Comparison of ENCODE assay signal across 8 cellular contexts in the genomic region with DNA sequence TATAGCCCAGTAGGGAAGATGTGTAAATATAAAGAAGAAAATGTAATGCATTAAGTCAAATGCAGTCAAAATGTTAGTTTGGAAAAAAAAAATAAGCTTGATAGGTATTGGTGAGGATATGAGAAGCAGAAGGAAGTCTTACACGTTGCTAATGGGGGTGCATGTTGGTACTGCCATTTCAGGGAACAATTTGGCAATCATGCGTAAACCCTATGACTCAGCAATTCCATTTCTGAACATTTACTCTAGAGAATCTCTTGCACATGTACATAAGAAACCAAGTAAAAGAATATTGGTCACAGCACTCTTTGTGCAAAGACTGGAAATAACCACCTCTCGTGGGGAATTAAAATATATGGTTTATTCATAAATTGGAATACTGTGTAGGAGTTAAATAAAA. TPM values are rescaled to one million over a fixed set of nuclear protein-coding genes. Genes with fewer than 3 reads are reported as not detected.
A peak's percentile ranks its signal among the peaks of the same experiment; 100 is the strongest.
DNase-seq lines count a peak whose midpoint lies in the region; ATAC-seq and TF ChIP-seq lines count a peak whose summit lies in the region.

No MANE protein-coding gene starts in this region.

- peak overlapping the region; percentile 32 for H3K27ac ChIP-seq in upper lobe of right lung

- intact Hi-C loops in left cardiac atrium (cut with DNase I): no loop called here
- intact Hi-C loops in upper lobe of right lung (cut with DNase I): no loop called here

- H3K4me1 ChIP-seq in upper lobe of right lung: peaks cover 8% of the 10 kb centered on the region

- peak overlapping the region; percentile 75 for H3K27ac Mint-ChIP-seq in T-helper 2 cell treated with Interferon-gamma antibody and Interleukin-4, amounts not matched to agents 5 μg/mL and 100 μg/mL, for 36 hours

- no peak for TF ChIP-seq CTCF in upper lobe of right lung (IDR thresholded peaks at IDR 0.05)

- H3K4me3 Mint-ChIP-seq in T-helper 2 cell treated with Interferon-gamma antibody and Interleukin-4, amounts not matched to agents 5 μg/mL and 100 μg/mL, for 36 hours: peak overlapping the region; percentile 16

- H3K4me1 Mint-ChIP-seq in T-helper 2 cell treated with Interferon-gamma antibody and Interleukin-4, amounts not matched to agents 5 μg/mL and 100 μg/mL, for 36 hours (ENCODE audit: low read depth): peaks cover 39% of the 10 kb centered on the region

- no peaks in the 10 kb centered on the region for H3K27me3 Mint-ChIP-seq in T-helper 2 cell treated with Interferon-gamma antibody and Interleukin-4, amounts not matched to agents 5 μg/mL and 100 μg/mL, for 36 hours (ENCODE audit: low read depth)

- no peaks in the 10 kb centered on the region for H3K9me3 Mint-ChIP-seq in T-helper 2 cell treated with Interferon-gamma antibody and Interleukin-4, amounts not matched to agents 5 μg/mL and 100 μg/mL, for 36 hours

- no peaks in the 10 kb centered on the region for H3K9me3 ChIP-seq in upper lobe of right lung

- no peaks in the 10 kb centered on the region for H3K36me3 ChIP-seq in upper lobe of right lung

- H3K4me3 ChIP-seq in upper lobe of right lung: no peak overlapping the region

- ATAC-seq in HG03108 (IDR thresholded peaks at IDR 0.05; ENCODE audit: unreplicated experiment) (peak; percentile 26), left cardiac atrium (peak; percentile 63 to 65), upper lobe of right lung (peak; percentile 69)

- H3K27me3 ChIP-seq in upper lobe of right lung: no peaks in the 10 kb centered on the region

- H3K36me3 Mint-ChIP-seq in T-helper 2 cell treated with Interferon-gamma antibody and Interleukin-4, amounts not matched to agents 5 μg/mL and 100 μg/mL, for 36 hours (ENCODE audit: low read depth): no peaks in the 10 kb centered on the region

- peak; percentile 19 for DNase-seq in NK-92 treated with Interleukin-12 subunit alpha and Interleukin-12 subunit beta, amount 100 ng/mL, for 24 hours (lab: John Stamatoyannopoulos, UW)
- no peak for DNase-seq in NK-92 (lab: John Stamatoyannopoulos, UW; ENCODE audit: unreplicated experiment)
- peak; percentile 42 for DNase-seq in T-helper 2 cell treated with Interferon-gamma antibody and Interleukin-4, amounts not matched to agents 5 μg/mL and 100 μg/mL, for 36 hours (ENCODE audit: low spot score)
- DNase-seq in left cardiac atrium: no peak
- no peak for DNase-seq in upper lobe of right lung
- DNase-seq in stimulated activated CD4-positive, alpha-beta T cell treated with anti-CD3 and anti-CD28 coated beads, Interleukin-4, amount 100 ng/mL, for 1 hour: no peak
- DNase-seq in central memory CD4-positive, alpha-beta T cell: no peak

RNA-seq across cellular contexts. Expression of gene TIMP4, which starts 35.5 kb away (rescaled TPM):
- total RNA-seq in left cardiac atrium: 10 to 100 TPM; 54.5 to 72.8 TPM
- 6.9 TPM for total RNA-seq in upper lobe of right lung

Comparison
In these comparisons a context has a peak if more than half of its experiments do, and no peak if none do; other contexts are left out.
1. DNase-seq: peak in NK-92 treated with Interleukin-12 subunit alpha and Interleukin-12 subunit beta, amount 100 ng/mL, for 24 hours (single experiment) and T-helper 2 cell treated with Interferon-gamma antibody and Interleukin-4, amounts not matched to agents 5 μg/mL and 100 μg/mL, for 36 hours (single experiment); none in NK-92 (single experiment), left cardiac atrium (single experiment), upper lobe of right lung (single experiment), stimulated activated CD4-positive, alpha-beta T cell treated with anti-CD3 and anti-CD28 coated beads, Interleukin-4, amount 100 ng/mL, for 1 hour (single experiment) and central memory CD4-positive, alpha-beta T cell (single experiment).
2. Peak in every context shown above with its lines, with median percentiles within 50 percentile points of each other: ATAC-seq.